In the genomic region with DNA sequence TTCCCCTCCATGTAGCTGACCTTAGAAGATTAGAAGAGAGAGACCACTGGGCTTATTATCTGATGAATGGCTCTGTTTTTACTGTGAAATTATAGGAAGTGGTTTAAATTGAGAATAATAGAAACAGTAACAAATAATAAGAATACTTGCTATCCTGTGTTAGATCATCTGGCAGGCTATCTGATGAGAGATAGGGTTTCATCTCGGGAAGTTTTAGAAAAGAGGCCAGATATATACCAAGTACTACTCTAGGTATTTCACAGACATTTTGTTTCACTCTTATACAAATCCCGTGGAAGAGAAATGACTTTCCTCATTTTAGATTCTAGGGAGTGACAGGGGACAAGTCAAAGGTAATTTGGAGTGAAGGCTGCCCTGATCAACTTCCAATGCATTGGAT, we compare ENCODE assay signal across 19 cellular contexts.
"Had no signal": no experiment of that assay in that cellular context is flagged by ENCODE, and none has a peak within 500 bp of the region (broad histone marks: within the 10 kb centered on the region; RNA-seq: fewer than 3 reads in every experiment).

No MANE protein-coding gene starts in this region.

- DNase-seq: activated CD4-positive, alpha-beta T cell treated with anti-CD3 and anti-CD28 coated beads, Interleukin-2, amount 50 U/mL, for 48 hours; activated CD4-positive, CD25-positive, alpha-beta regulatory T cell treated with anti-CD3 and anti-CD28 coated beads, Interleukin-2, amount 50 U/mL, for 72 hours; activated naive CD4-positive, alpha-beta T cell treated with Interleukin-2 at 50 U/mL for 16 hours; anterior cingulate cortex; cerebellar nuclear complex; effector CD8-positive, alpha-beta T cell; glutamatergic neuron; immature natural killer cell; left colon; lower lobe of right lung; mucosa of descending colon; naive thymus-derived CD4-positive, alpha-beta T cell; right cardiac atrium; stimulated activated CD4-positive, alpha-beta T cell treated with anti-CD3 and anti-CD28 coated beads, Interleukin-1b, Interleukin-23, amount 100 ng/mL, for 48 hours; stomach had no signal

- H3K9me3 Mint-ChIP-seq: activated T-helper 17 cell treated with anti-CD3 and anti-CD28 coated beads, Interleukin-2, amount 50 U/mL, for 72 hours; immature natural killer cell had no signal

- H3K27ac ChIP-seq: foreskin keratinocyte, lower lobe of right lung, stomach, thoracic aorta had no signal

- ATAC-seq: activated T-helper 17 cell treated with anti-CD3 and anti-CD28 coated beads, Interleukin-2, amount 50 U/mL, for 72 hours; foreskin keratinocyte; left colon; mucosa of descending colon; naive thymus-derived CD4-positive, alpha-beta T cell; right cardiac atrium had no signal

- H3K36me3 ChIP-seq: lower lobe of right lung, stomach, thoracic aorta had no signal

- H3K36me3 Mint-ChIP-seq: immature natural killer cell had no signal

- H3K4me3 ChIP-seq: lower lobe of right lung, mucosa of descending colon, stomach, thoracic aorta had no signal

- H3K9me3 ChIP-seq: lower lobe of right lung, mucosa of descending colon, stomach, thoracic aorta had no signal

- H3K27me3 Mint-ChIP-seq: activated T-helper 17 cell treated with anti-CD3 and anti-CD28 coated beads, Interleukin-2, amount 50 U/mL, for 72 hours; naive thymus-derived CD4-positive, alpha-beta T cell; progenitor cell of endocrine pancreas had no signal

- H3K27me3 ChIP-seq: foreskin keratinocyte, stomach had no signal

- H3K27ac Mint-ChIP-seq: immature natural killer cell, progenitor cell of endocrine pancreas had no signal

- H3K4me3 Mint-ChIP-seq: activated T-helper 17 cell treated with anti-CD3 and anti-CD28 coated beads, Interleukin-2, amount 50 U/mL, for 72 hours; immature natural killer cell had no signal
